36 cellular contexts compared by ENCODE assay signal in the genomic region with DNA sequence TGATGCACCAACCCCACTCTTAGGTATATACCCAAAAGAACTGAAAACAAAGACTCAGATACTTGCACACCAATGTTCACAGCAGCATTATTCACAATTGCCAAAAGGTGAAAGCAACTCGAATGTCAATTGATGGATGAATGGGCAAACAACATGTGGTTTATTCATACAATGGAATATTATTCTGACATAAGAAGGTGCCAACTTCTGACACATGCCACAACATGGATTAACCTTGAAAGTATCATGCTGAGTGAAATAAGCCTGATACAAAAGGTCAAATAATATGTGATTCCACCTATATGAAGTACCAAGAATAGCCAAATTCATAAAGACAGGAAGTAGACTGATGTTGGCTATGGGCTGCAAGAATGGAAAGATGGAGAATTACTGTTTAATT. TPM values are rescaled to one million over a fixed set of nuclear protein-coding genes. Genes with fewer than 3 reads are reported as not detected.
"Had no signal": no experiment of that assay in that cellular context is flagged by ENCODE, and none has a peak within 500 bp of the region (broad histone marks: within the 10 kb centered on the region; RNA-seq: fewer than 3 reads in every experiment).

No MANE protein-coding gene starts in this region.

- H3K4me3 ChIP-seq: MG63 had no signal

- H3K27ac ChIP-seq: KMS-11 had no signal

- H3K4me2 ChIP-seq: KMS-11 had no signal

- DNase-seq: Karpas-422, Kasumi-1, MG63, MM.1S, MV-4-11, NCI-H1048, NCI-H1092, NCI-H1092 treated with DMSO at 0.1 percent for 48 hours, NCI-H1105, NCI-H1105 treated with DMSO at 0.1 percent for 48 hours, NCI-H1417, NCI-H1417 treated with DMSO at 0.1 percent for 48 hours, NCI-H1436, NCI-H1436 treated with DMSO at 0.1 percent for 48 hours, NCI-H146, NCI-H1694, NCI-H1694 treated with DMSO at 0.1 percent for 48 hours, NCI-H187, NCI-H187 treated with DMSO at 0.1 percent for 48 hours, NCI-H1930, NCI-H2029, NCI-H2029 treated with DMSO at 0.1 percent for 48 hours, NCI-H2081, NCI-H2081 treated with DMSO at 0.1 percent for 48 hours, NCI-H2107, NCI-H2171, NCI-H2171 treated with DMSO at 0.1 percent for 48 hours, NCI-H2227 treated with DMSO at 0.1 percent for 48 hours, NCI-H226, NCI-H345, NCI-H446, NCI-H446 treated with DMSO at 0.1 percent for 48 hours, NCI-H510A had no signal

- H3K9me3 ChIP-seq: MG63 had no signal

- H3K36me3 ChIP-seq: MG63 had no signal

- H3K27me3 ChIP-seq: MG63 had no signal

- H3K9ac ChIP-seq: KMS-11 had no signal

RNA-seq across cellular contexts. Expression of gene CTNND2, which starts 35.0 kb away (rescaled TPM):
- total RNA-seq: LHCN-M2, MCF 10A had no signal
